In the genomic region with DNA sequence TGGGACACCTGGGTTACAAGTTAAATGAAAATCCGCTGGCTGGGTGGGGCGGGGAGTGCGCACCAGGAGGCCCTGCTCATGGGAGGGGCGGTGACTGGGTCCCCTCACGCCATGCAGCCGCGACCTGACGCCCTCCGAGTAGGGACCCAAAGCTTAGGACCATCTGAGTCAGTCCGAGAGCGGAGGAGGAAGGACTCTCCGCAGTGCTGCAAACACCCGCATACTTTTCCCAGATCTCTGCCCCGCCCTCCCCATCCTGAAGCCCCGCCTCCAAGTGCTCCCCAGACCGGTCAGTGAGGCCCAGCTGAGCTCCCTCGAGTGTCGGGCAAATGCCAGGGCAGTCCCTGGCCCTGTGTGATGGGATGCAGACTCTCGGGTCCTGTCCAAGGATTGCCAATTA, we compare ENCODE assay signal across 8 cellular contexts. TPM values are rescaled to one million over a fixed set of nuclear protein-coding genes. Genes with fewer than 3 reads are reported as not detected.
DNase-seq lines count a peak whose midpoint lies in the region.

No MANE protein-coding gene starts in this region.

- H3K4me3 Mint-ChIP-seq in T-helper 2 cell treated with Interferon-gamma antibody and Interleukin-4, amounts not matched to agents 5 μg/mL and 100 μg/mL, for 36 hours: peak overlapping the region; percentile 77
- peak overlapping the region; percentile 72 for H3K4me3 Mint-ChIP-seq in activated T-helper 1 cell treated with anti-CD3 and anti-CD28 coated beads, Interleukin-12 subunit alpha, Interleukin-12 subunit beta, Interleukin-2, Interleukin-4 antibody, amounts not matched to agents 30 ng/mL and 10 ng/mL and 1 ng/mL, durations not matched to agents 14 hours and 24 hours and 36 hours

- H3K9me3 Mint-ChIP-seq in T-helper 2 cell treated with Interferon-gamma antibody and Interleukin-4, amounts not matched to agents 5 μg/mL and 100 μg/mL, for 36 hours: no peaks in the 10 kb centered on the region
- no peaks in the 10 kb centered on the region for H3K9me3 Mint-ChIP-seq in activated T-helper 1 cell treated with anti-CD3 and anti-CD28 coated beads, Interleukin-12 subunit alpha, Interleukin-12 subunit beta, Interleukin-2, Interleukin-4 antibody, amounts not matched to agents 30 ng/mL and 10 ng/mL and 1 ng/mL, durations not matched to agents 14 hours and 24 hours and 36 hours

- H3K9ac ChIP-seq in iPS-15b (ENCODE audit: low read depth, low read length) (no peak overlapping the region), stomach smooth muscle (ENCODE audit: low read length in 2 of 2) (no peak overlapping the region)

- intact Hi-C loops in activated T-helper 1 cell treated with anti-CD3 and anti-CD28 coated beads, Interleukin-12 subunit alpha, Interleukin-12 subunit beta, Interleukin-2, Interleukin-4 antibody, amounts not matched to agents 30 ng/mL and 10 ng/mL and 1 ng/mL, durations not matched to agents 14 hours and 24 hours and 36 hours (cut with micrococcal nuclease): no loop called here

- H3K4me3 ChIP-seq in iPS-15b (ENCODE audit: low read depth, low read length) (peak overlapping the region; percentile 63), stomach smooth muscle (ENCODE audit: low read length in 2 of 2) (peak overlapping the region; percentile 23 to 49)

- H3K4me1 ChIP-seq in iPS-15b (ENCODE audit: control insufficient read depth, insufficient read depth, low read length) (peaks cover 16% of the 10 kb centered on the region), stomach smooth muscle (ENCODE audit: control insufficient read depth, insufficient read depth, low read length) (peaks cover 25% of the 10 kb centered on the region)

- peaks cover 99% of the 10 kb centered on the region for H3K27me3 ChIP-seq in iPS-15b (ENCODE audit: control insufficient read depth, insufficient read depth, low read length)
- peaks cover 61 to 85% of the 10 kb centered on the region in 2 donors for H3K27me3 ChIP-seq in stomach smooth muscle (ENCODE audit: control insufficient read depth in 1 of 2, insufficient read depth in 2 of 2, low read length in 2 of 2)

- no peak overlapping the region for H3K27ac Mint-ChIP-seq in T-helper 2 cell treated with Interferon-gamma antibody and Interleukin-4, amounts not matched to agents 5 μg/mL and 100 μg/mL, for 36 hours
- peak overlapping the region; percentile 12 for H3K27ac Mint-ChIP-seq in activated T-helper 1 cell treated with anti-CD3 and anti-CD28 coated beads, Interleukin-12 subunit alpha, Interleukin-12 subunit beta, Interleukin-2, Interleukin-4 antibody, amounts not matched to agents 30 ng/mL and 10 ng/mL and 1 ng/mL, durations not matched to agents 14 hours and 24 hours and 36 hours

- H3K36me3 ChIP-seq in iPS-15b (ENCODE audit: control insufficient read depth, insufficient read depth, low read length): no peaks in the 10 kb centered on the region
- H3K36me3 ChIP-seq in stomach smooth muscle (ENCODE audit: control insufficient read depth in 2 of 2, insufficient read depth in 2 of 2, low read length in 2 of 2): no peaks in the 10 kb centered on the region

- peaks cover 36% of the 10 kb centered on the region for H3K4me1 Mint-ChIP-seq in T-helper 2 cell treated with Interferon-gamma antibody and Interleukin-4, amounts not matched to agents 5 μg/mL and 100 μg/mL, for 36 hours (ENCODE audit: low read depth)
- peaks cover 47% of the 10 kb centered on the region for H3K4me1 Mint-ChIP-seq in activated T-helper 1 cell treated with anti-CD3 and anti-CD28 coated beads, Interleukin-12 subunit alpha, Interleukin-12 subunit beta, Interleukin-2, Interleukin-4 antibody, amounts not matched to agents 30 ng/mL and 10 ng/mL and 1 ng/mL, durations not matched to agents 14 hours and 24 hours and 36 hours (ENCODE audit: low read depth)

- no peaks in the 10 kb centered on the region for H3K36me3 Mint-ChIP-seq in T-helper 2 cell treated with Interferon-gamma antibody and Interleukin-4, amounts not matched to agents 5 μg/mL and 100 μg/mL, for 36 hours (ENCODE audit: low read depth)
- no peaks in the 10 kb centered on the region for H3K36me3 Mint-ChIP-seq in activated T-helper 1 cell treated with anti-CD3 and anti-CD28 coated beads, Interleukin-12 subunit alpha, Interleukin-12 subunit beta, Interleukin-2, Interleukin-4 antibody, amounts not matched to agents 30 ng/mL and 10 ng/mL and 1 ng/mL, durations not matched to agents 14 hours and 24 hours and 36 hours (ENCODE audit: low read depth)

- H3K27ac ChIP-seq in stomach smooth muscle (ENCODE audit: low read length): no peak overlapping the region

- no peak for DNase-seq in T-helper 2 cell treated with Interferon-gamma antibody and Interleukin-4, amounts not matched to agents 5 μg/mL and 100 μg/mL, for 36 hours (ENCODE audit: low spot score)
- DNase-seq in T-helper 2 cell: no peak
- DNase-seq in activated T-helper 1 cell treated with anti-CD3 and anti-CD28 coated beads, Interleukin-12 subunit alpha, Interleukin-12 subunit beta, Interleukin-2, Interleukin-4 antibody, amounts not matched to agents 30 ng/mL and 10 ng/mL and 1 ng/mL, durations not matched to agents 14 hours and 24 hours and 36 hours (ENCODE audit: low spot score): no peak
- no peak for DNase-seq in pons (ENCODE audit: low spot score)
- no peak for DNase-seq in medulla oblongata (ENCODE audit: extremely low spot score)
- no peak for DNase-seq in activated CD4-positive, CD25-positive, alpha-beta regulatory T cell (lab: John Stamatoyannopoulos, UW)

- H3K9me3 ChIP-seq in iPS-15b (ENCODE audit: control insufficient read depth, insufficient read depth, low read length) (no peaks in the 10 kb centered on the region), stomach smooth muscle (ENCODE audit: control insufficient read depth in 2 of 2, low read length in 2 of 2) (no peaks in the 10 kb centered on the region)

- H3K27me3 Mint-ChIP-seq in T-helper 2 cell treated with Interferon-gamma antibody and Interleukin-4, amounts not matched to agents 5 μg/mL and 100 μg/mL, for 36 hours (ENCODE audit: low read depth): peaks cover 83% of the 10 kb centered on the region
- H3K27me3 Mint-ChIP-seq in activated T-helper 1 cell treated with anti-CD3 and anti-CD28 coated beads, Interleukin-12 subunit alpha, Interleukin-12 subunit beta, Interleukin-2, Interleukin-4 antibody, amounts not matched to agents 30 ng/mL and 10 ng/mL and 1 ng/mL, durations not matched to agents 14 hours and 24 hours and 36 hours (ENCODE audit: insufficient read depth): peaks cover 76% of the 10 kb centered on the region

RNA-seq across cellular contexts. Expression of a gene that starts 6.6 kb away (rescaled TPM):
- 40.7 and 41.5 TPM in 2 replicates for total RNA-seq in activated T-helper 1 cell treated with anti-CD3 and anti-CD28 coated beads, Interleukin-12 subunit alpha, Interleukin-12 subunit beta, Interleukin-2, Interleukin-4 antibody, amounts not matched to agents 30 ng/mL and 10 ng/mL and 1 ng/mL, durations not matched to agents 14 hours and 24 hours and 36 hours
